Comparison of ENCODE assay signal across 12 cellular contexts in genomic region chr1:226989081-226989747, GRCh38. TPM values are rescaled to one million over a fixed set of nuclear protein-coding genes. Genes with fewer than 3 reads are reported as not detected.
DNase-seq lines count a peak whose midpoint lies in the region; ATAC-seq, FAIRE-seq and TF ChIP-seq lines count a peak whose summit lies in the region.
"Had no signal": no experiment of that assay in that cellular context is flagged by ENCODE, and none has a peak within 500 bp of the region (broad histone marks: within the 10 kb centered on the region; RNA-seq: fewer than 3 reads in every experiment).

No MANE protein-coding gene starts in this region.

- intact Hi-C loops in endothelial cell of umbilical vein (cut with micrococcal nuclease) = loop anchor here (5.0 kb wide), 1 partner anchor 52 kb away; no protein-coding TSS in a partner anchor

- H3K36me3 ChIP-seq in Peyer's patch (peaks cover 0 to 27% (median 0%) of the 10 kb centered on the region in 3 donors), endothelial cell of umbilical vein (ENCODE audit: control insufficient read depth in 2 of 2, extremely low read depth in 1 of 2, insufficient read depth in 2 of 2, low read length in 2 of 2) (peaks cover 5 to 19% of the 10 kb centered on the region in 2 experiments), rectal smooth muscle tissue (ENCODE audit: control insufficient read depth, insufficient read depth, low read length) (peaks cover 13% of the 10 kb centered on the region)
- H3K36me3 ChIP-seq: ovary had no signal

- CTCF ChIA-PET in endothelial cell of umbilical vein (lab: Charles Lee) = no interaction called here

- H3K79me2 ChIP-seq in endothelial cell of umbilical vein (ENCODE audit: control insufficient read depth, insufficient read depth, low read length) = no peaks in the 10 kb centered on the region

- no TSS peak for BruUV-seq in endothelial cell of umbilical vein (replicated peaks; lab: Mats Ljungman, UMichigan)

- dilution Hi-C loops in endothelial cell of umbilical vein (cut with MboI; ENCODE audit: extremely low pct_ligation_motif_present, low sequenced_read_pairs) = no loop called here

- H2AFZ ChIP-seq in endothelial cell of umbilical vein (ENCODE audit: low read depth, low read length) = no peak overlapping the region

- DNase-seq in CD1c-positive myeloid dendritic cell (ENCODE audit: extremely low spot score) (peak; percentile 11), Peyer's patch (no peak), endothelial cell of umbilical vein (ENCODE audit: low read depth, low spot score) (no peak), AG08395 (ENCODE audit: low spot score) (no peak), NCI-H1417 treated with DMSO at 0.1 percent for 48 hours (lab: John Stamatoyannopoulos, UW) (no peak)
- DNase-seq in effector CD8-positive, alpha-beta T cell (lab: John Stamatoyannopoulos, UW) = no peak
- DNase-seq: activated CD4-positive, alpha-beta T cell treated with anti-CD3 and anti-CD28 coated beads, Interleukin-2, amount 50 U/mL, for 48 hours; DMS79; NCI-H187 treated with DMSO at 0.1 percent for 48 hours; ovary had no signal

- peaks cover 0 to 39% (median 4%) of the 10 kb centered on the region in 4 donors for H3K4me1 ChIP-seq in Peyer's patch
- peaks cover 23% of the 10 kb centered on the region for H3K4me1 ChIP-seq in endothelial cell of umbilical vein (ENCODE audit: control insufficient read depth, extremely low read depth, insufficient read depth, low read length)
- H3K4me1 ChIP-seq in rectal smooth muscle tissue (ENCODE audit: control insufficient read depth, insufficient read depth, low read length) = peaks cover 18% of the 10 kb centered on the region

- H3K4me3 ChIP-seq in Peyer's patch (no peak overlapping the region), endothelial cell of umbilical vein (replicated peaks in 1 of 3; ENCODE audit: insufficient read depth in 1 of 3, low read depth in 1 of 3, low read length in 3 of 3) (no peak overlapping the region), rectal smooth muscle tissue (ENCODE audit: low read length) (no peak overlapping the region)
- H3K4me3 ChIP-seq: ovary had no signal

- H3K9ac ChIP-seq in endothelial cell of umbilical vein (replicated peaks; ENCODE audit: extremely low read depth, insufficient read depth, low read length) (no peak overlapping the region), rectal smooth muscle tissue (ENCODE audit: low read length) (no peak overlapping the region)

- no peaks in the 10 kb centered on the region for H4K20me1 ChIP-seq in endothelial cell of umbilical vein (replicated peaks; ENCODE audit: control insufficient read depth, extremely low read depth, insufficient read depth, low read length)

- H3K27me3 ChIP-seq in Peyer's patch = no peaks in the 10 kb centered on the region
- H3K27me3 ChIP-seq in endothelial cell of umbilical vein (ENCODE audit: control insufficient read depth in 2 of 2, insufficient read depth in 2 of 2, low read length in 2 of 2) = no peaks in the 10 kb centered on the region
- no peaks in the 10 kb centered on the region for H3K27me3 ChIP-seq in rectal smooth muscle tissue (ENCODE audit: control insufficient read depth, insufficient read depth, low read length)
- H3K27me3 ChIP-seq: ovary had no signal

- peak overlapping the region in 3 of 4 donors; percentile 52 to 88 (median 84) for H3K27ac ChIP-seq in Peyer's patch
- H3K27ac ChIP-seq in endothelial cell of umbilical vein (ENCODE audit: insufficient read depth, low read depth, low read length) = peak overlapping the region; percentile 23
- H3K27ac ChIP-seq in rectal smooth muscle tissue (ENCODE audit: low read depth, low read length) = peak overlapping the region; percentile 75

- TF ChIP-seq POLR2A in Peyer's patch (IDR thresholded peaks at IDR 0.05) (no peak), endothelial cell of umbilical vein (IDR thresholded peaks at IDR 0.05; ENCODE audit: low read depth, low read length) (no peak)

- no peak for TF ChIP-seq CTCF in Peyer's patch (IDR thresholded peaks at IDR 0.05)
- TF ChIP-seq CTCF in endothelial cell of umbilical vein (IDR thresholded peaks at IDR 0.05; ENCODE audit: extremely low read depth in 1 of 2, insufficient read depth in 1 of 2, low read depth in 1 of 2, low read length in 2 of 2) = no peak

- no peak for ATAC-seq in HG02973 (IDR thresholded peaks at IDR 0.05; ENCODE audit: unreplicated experiment)

- POLR2A ChIA-PET in endothelial cell of umbilical vein (lab: Charles Lee) = no interaction called here

- no peak for FAIRE-seq in endothelial cell of umbilical vein (lab: Jason Lieb, UNC)

- H3K9me3 ChIP-seq in Peyer's patch (no peaks in the 10 kb centered on the region), endothelial cell of umbilical vein (replicated peaks; ENCODE audit: control insufficient read depth, insufficient read depth, low read length) (no peaks in the 10 kb centered on the region)
- H3K9me3 ChIP-seq: ovary had no signal

- H3K4me2 ChIP-seq in endothelial cell of umbilical vein (ENCODE audit: insufficient read depth, low read length) = no peak overlapping the region

- no peaks in the 10 kb centered on the region for H3K9me1 ChIP-seq in endothelial cell of umbilical vein (replicated peaks; ENCODE audit: control insufficient read depth, extremely low read depth, insufficient read depth, low read length)

TF ChIP-seq in endothelial cell of umbilical vein, 7 proteins besides CTCF, POLR2A, EP300 and RAD21:
- TF ChIP-seq GATA2 (IDR thresholded peaks at IDR 0.05; ENCODE audit: insufficient read depth, insufficient read length, low read depth, low read length) (no peak), POLR2AphosphoS5 (IDR thresholded peaks at IDR 0.05; ENCODE audit: insufficient read depth, low read depth, low read length) (no peak), MAX (IDR thresholded peaks at IDR 0.05; ENCODE audit: insufficient read depth, insufficient read length) (no peak), FOS (IDR thresholded peaks at IDR 0.05; ENCODE audit: borderline replicate concordance, insufficient read depth, low read length) (no peak)

RNA-seq across cellular contexts. Expression of gene COQ8A, which starts 49.1 kb away (rescaled TPM):
- total RNA-seq in Peyer's patch = 100 to 1,000 TPM in 1 of 4 donors, 10 to 100 TPM in 3; 25.2 to 108 (median 48.3) TPM
- total RNA-seq in endothelial cell of umbilical vein = 7.3 and 9.4 TPM in 2 replicates
- 5.7 and 6.8 TPM in 2 replicates for polyA plus RNA-seq in endothelial cell of umbilical vein
- polyA plus RNA-seq in endothelial cell of umbilical vein (2011; cell fraction: cytosol; rRNA removed) = 4.5 and 5.3 TPM in 2 replicates
- 14.8 and 14.9 TPM in 2 replicates for polyA plus RNA-seq in endothelial cell of umbilical vein (2011; cell fraction: nucleus; rRNA removed)
- polyA plus RNA-seq in endothelial cell of umbilical vein (2012) = 4.5 and 6.5 TPM in 2 replicates
- polyA minus RNA-seq in endothelial cell of umbilical vein = 5.6 and 6.3 TPM in 2 replicates
- polyA minus RNA-seq in endothelial cell of umbilical vein (2011; cell fraction: cytosol; rRNA and poly(A)+ RNA removed) = 11.8 TPM
- 3.5 and 4.9 TPM in 2 replicates for polyA minus RNA-seq in endothelial cell of umbilical vein (2011; cell fraction: nucleus; rRNA and poly(A)+ RNA removed)

Comparison
In these comparisons a context has a peak if more than half of its experiments do, and no peak if none do; other contexts are left out.
1. H3K27ac ChIP-seq: peak in every context shown above with its lines; median percentile 84 in Peyer's patch; 75 in rectal smooth muscle tissue; 23 in endothelial cell of umbilical vein.